In genomic region chr2:7625392-7626138, GRCh38 we compare ENCODE assay signal across 11 cellular contexts.
DNase-seq lines count a peak whose midpoint lies in the region; ATAC-seq and TF ChIP-seq lines count a peak whose summit lies in the region.
"Had no signal": no experiment of that assay in that cellular context is flagged by ENCODE, and none has a peak within 500 bp of the region (broad histone marks: within the 10 kb centered on the region; RNA-seq: fewer than 3 reads in every experiment).

No MANE protein-coding gene starts in this region.

- TF ChIP-seq POLR2A in Peyer's patch (IDR thresholded peaks at IDR 0.05) = no peak

- DNase-seq in NCI-H2081 (lab: John Stamatoyannopoulos, UW) (peak; percentile 74 to 93), left kidney (ENCODE audit: low read depth, low spot score) (peak; percentile 25), Peyer's patch (no peak), right cardiac atrium (no peak)
- DNase-seq: activated naive CD8-positive, alpha-beta T cell treated with anti-CD3 and anti-CD28 coated beads, Interleukin-2, amount 10 ng/mL, durations not matched to agents 7 days and 5 days; GM23248; retina; substantia nigra had no signal

- H3K27ac ChIP-seq in Peyer's patch (no peak overlapping the region), right cardiac atrium (ENCODE audit: low read length) (no peak overlapping the region)
- H3K27ac ChIP-seq: GM23248 had no signal

- H3K4me1 ChIP-seq in Peyer's patch (no peaks in the 10 kb centered on the region), right cardiac atrium (ENCODE audit: control insufficient read depth, insufficient read depth, low read length) (no peaks in the 10 kb centered on the region)

- H3K36me3 ChIP-seq in Peyer's patch = no peaks in the 10 kb centered on the region

- 84% methylated on average over 10 of the region's 10 CpGs for WGBS in right cardiac atrium

- H3K9me3 ChIP-seq in Peyer's patch (no peaks in the 10 kb centered on the region), right cardiac atrium (ENCODE audit: control insufficient read depth, low read length) (no peaks in the 10 kb centered on the region)

- H3K4me3 ChIP-seq in Peyer's patch (no peak overlapping the region), right cardiac atrium (ENCODE audit: low read length) (no peak overlapping the region)
- H3K4me3 ChIP-seq: GM23248 had no signal

- TF ChIP-seq CTCF in Peyer's patch (IDR thresholded peaks at IDR 0.05) = no peak

- intact Hi-C loops in right cardiac atrium (cut with DNase I) = no loop called here

- ATAC-seq in GM18519 (IDR thresholded peaks at IDR 0.05; ENCODE audit: low FRiP score, unreplicated experiment) = peak; percentile 48
- peak; percentile 67 for ATAC-seq in HG02759 (IDR thresholded peaks at IDR 0.05; ENCODE audit: unreplicated experiment)
- ATAC-seq in GM21723 (IDR thresholded peaks at IDR 0.05; ENCODE audit: unreplicated experiment) = no peak
- ATAC-seq in right cardiac atrium = no peak

- H3K27me3 ChIP-seq in Peyer's patch (no peaks in the 10 kb centered on the region), right cardiac atrium (ENCODE audit: control insufficient read depth, insufficient read depth) (no peaks in the 10 kb centered on the region)

Comparison
In these comparisons a context has a peak if more than half of its experiments do, and no peak if none do; other contexts are left out.
1. ATAC-seq: peak in GM18519 (single experiment) and HG02759 (single experiment); none in GM21723 (single experiment) and right cardiac atrium (0 of 2).
2. DNase-seq: peak in NCI-H2081 (2 of 2) and left kidney (single experiment); none in Peyer's patch (0 of 3) and right cardiac atrium (0 of 3).